ENCODE assay signal across 1 cellular context in genomic region chr10:70537398-70538194, GRCh38.
TF ChIP-seq lines count a peak whose summit lies in the region.

No MANE protein-coding gene starts in this region.

TF ChIP-seq in HepG2, 621 proteins besides CTCF, POLR2A, EP300 and RAD21 (continued from another document):
- TF ChIP-seq HMGXB4 (CRISPR knock-in tag; IDR thresholded peaks at IDR 0.05; ENCODE audit: borderline replicate concordance in 1 of 2, low read depth in 1 of 2) (0 out of 4 replicates have a peak, but pooled peaks of 1 of the 2 experiments have one; percentile 25), MAFK (conservative IDR thresholded peaks at IDR 0.05 in 1 of 2, IDR thresholded peaks at IDR 0.05 in 1 of 2; ENCODE audit: low read length in 2 of 2) (no peak), ZSCAN22 (CRISPR knock-in tag; IDR thresholded peaks at IDR 0.05) (no peak), ZEB1 (IDR thresholded peaks at IDR 0.05; ENCODE audit: insufficient replicate concordance, low read depth) (peak; percentile 43), ZNF350 (CRISPR knock-in tag; IDR thresholded peaks at IDR 0.05; ENCODE audit: borderline replicate concordance, low read depth) (no peak), ZSCAN25 (CRISPR knock-in tag; IDR thresholded peaks at IDR 0.05) (no peak), STAG1 (CRISPR knock-in tag; IDR thresholded peaks at IDR 0.05) (peak; percentile 23), ZFX (CRISPR knock-in tag; IDR thresholded peaks at IDR 0.05; ENCODE audit: low read depth) (peak; percentile 20; the same call in 1 of the 2 replicates), SMC3 (IDR thresholded peaks at IDR 0.05; ENCODE audit: low read length) (peak; percentile 32), E2F1 (CRISPR knock-in tag; IDR thresholded peaks at IDR 0.05) (no peak), ZNF383 (CRISPR knock-in tag; IDR thresholded peaks at IDR 0.05; ENCODE audit: borderline replicate concordance) (no peak), ZSCAN9 (CRISPR knock-in tag; IDR thresholded peaks at IDR 0.05; ENCODE audit: borderline replicate concordance) (no peak), MBNL3 (CRISPR knock-in tag; conservative IDR thresholded peaks at IDR 0.05) (no peak), HIC2 (CRISPR knock-in tag; IDR thresholded peaks at IDR 0.05; ENCODE audit: low read depth) (0 out of 2 replicates have a peak, but pooled peaks have one; percentile 19)
